Comparison of ENCODE assay signal across 11 cellular contexts in genomic region chr18:79327199-79327545, GRCh38.
"Had no signal": no experiment of that assay in that cellular context is flagged by ENCODE, and none has a peak within 500 bp of the region (broad histone marks: within the 10 kb centered on the region; RNA-seq: fewer than 3 reads in every experiment).

No MANE protein-coding gene starts in this region.

- H3K27me3 ChIP-seq: breast epithelium, esophagus squamous epithelium, right lobe of liver, testis had no signal

- DNase-seq: activated CD4-positive, alpha-beta T cell treated with anti-CD3 and anti-CD28 coated beads, Interleukin-2, amount 50 U/mL, for 4 hours; activated gamma-delta T cell treated with Interleukin-2 at 50 U/mL for 16 hours; esophagus squamous epithelium; left cardiac atrium; lower lobe of right lung; psoas muscle; right lobe of liver; stimulated activated naive B cell treated with anti-CD40 and anti-IgM and Interleukin-4, amounts not matched to agents 10 μg/mL and 1 μg/mL and 100 μg/mL, for 72 hours; testis had no signal

- H3K27ac Mint-ChIP-seq: mesothelial cell of epicardium; stimulated activated naive B cell treated with anti-CD40 and anti-IgM and Interleukin-4, amounts not matched to agents 10 μg/mL and 1 μg/mL and 100 μg/mL, for 72 hours had no signal

- H3K27me3 Mint-ChIP-seq: stimulated activated naive B cell treated with anti-CD40 and anti-IgM and Interleukin-4, amounts not matched to agents 10 μg/mL and 1 μg/mL and 100 μg/mL, for 72 hours had no signal

- ATAC-seq: left cardiac atrium; stimulated activated naive B cell treated with anti-CD40 and anti-IgM and Interleukin-4, amounts not matched to agents 10 μg/mL and 1 μg/mL and 100 μg/mL, for 72 hours had no signal

- H3K4me1 Mint-ChIP-seq: mesothelial cell of epicardium; stimulated activated naive B cell treated with anti-CD40 and anti-IgM and Interleukin-4, amounts not matched to agents 10 μg/mL and 1 μg/mL and 100 μg/mL, for 72 hours had no signal

- H3K4me3 ChIP-seq: breast epithelium, esophagus squamous epithelium, lower lobe of right lung, psoas muscle, right lobe of liver, testis had no signal

- H3K27ac ChIP-seq: breast epithelium, esophagus squamous epithelium, lower lobe of right lung, psoas muscle, right lobe of liver, testis had no signal

- H3K36me3 ChIP-seq: breast epithelium had no signal

- H3K4me1 ChIP-seq: breast epithelium, lower lobe of right lung, psoas muscle, right lobe of liver, testis had no signal

- H3K9me3 ChIP-seq: breast epithelium, esophagus squamous epithelium, lower lobe of right lung, psoas muscle, right lobe of liver, testis had no signal

- H3K4me3 Mint-ChIP-seq: mesothelial cell of epicardium; stimulated activated naive B cell treated with anti-CD40 and anti-IgM and Interleukin-4, amounts not matched to agents 10 μg/mL and 1 μg/mL and 100 μg/mL, for 72 hours had no signal
